In genomic region chr3:36259580-36259979, GRCh38 we compare ENCODE assay signal across 29 cellular contexts.
"Had no signal": no experiment of that assay in that cellular context is flagged by ENCODE, and none has a peak within 500 bp of the region (broad histone marks: within the 10 kb centered on the region; RNA-seq: fewer than 3 reads in every experiment).

No MANE protein-coding gene starts in this region.

- H3K36me3 Mint-ChIP-seq: naive B cell; natural killer cell treated with Interleukin-12 subunit alpha and Interleukin-12 subunit beta and Interleukin-15 and Interleukin-18, amount 100 ng/mL, for 72 hours; stimulated activated effector memory CD8-positive, alpha-beta T cell treated with anti-CD3 and anti-CD28 coated beads, Interleukin-12 subunit alpha, Interleukin-12 subunit beta, amount 100 ng/mL, for 72 hours had no signal

- H3K4me2 ChIP-seq: smooth muscle cell had no signal

- H3K4me3 ChIP-seq: dorsolateral prefrontal cortex, gastrocnemius medialis, lung, mucosa of descending colon, pancreas, right atrium auricular region, smooth muscle cell, stomach, thyroid gland, vagina had no signal

- H3K27ac Mint-ChIP-seq: mesothelial cell of epicardium; naive B cell; natural killer cell treated with Interleukin-12 subunit alpha and Interleukin-12 subunit beta and Interleukin-15 and Interleukin-18, amount 100 ng/mL, for 72 hours; progenitor cell of endocrine pancreas; stimulated activated effector memory CD8-positive, alpha-beta T cell treated with anti-CD3 and anti-CD28 coated beads, Interleukin-12 subunit alpha, Interleukin-12 subunit beta, amount 100 ng/mL, for 72 hours had no signal

- ATAC-seq: gastrocnemius medialis; left colon; mucosa of descending colon; natural killer cell treated with Interleukin-12 subunit alpha and Interleukin-12 subunit beta and Interleukin-15 and Interleukin-18, amount 100 ng/mL, for 72 hours; pancreas; sciatic nerve; stimulated activated effector memory CD8-positive, alpha-beta T cell treated with anti-CD3 and anti-CD28 coated beads, Interleukin-12 subunit alpha, Interleukin-12 subunit beta, amount 100 ng/mL, for 72 hours had no signal

- H3K27ac ChIP-seq: dorsolateral prefrontal cortex, gastrocnemius medialis, neutrophil, pancreas, right atrium auricular region, stomach, thyroid gland, vagina had no signal

- H3K4me1 Mint-ChIP-seq: mesothelial cell of epicardium; naive B cell; neural crest cell; stimulated activated effector memory CD8-positive, alpha-beta T cell treated with anti-CD3 and anti-CD28 coated beads, Interleukin-12 subunit alpha, Interleukin-12 subunit beta, amount 100 ng/mL, for 72 hours had no signal

- H3K9me3 ChIP-seq: gastrocnemius medialis, mucosa of descending colon, neutrophil, pancreas, thyroid gland, vagina had no signal

- H3K4me1 ChIP-seq: gastrocnemius medialis, pancreas, right atrium auricular region, stomach, thyroid gland, vagina had no signal

- H3K4me3 Mint-ChIP-seq: mesothelial cell of epicardium; naive B cell; natural killer cell treated with Interleukin-12 subunit alpha and Interleukin-12 subunit beta and Interleukin-15 and Interleukin-18, amount 100 ng/mL, for 72 hours; neural crest cell; stimulated activated effector memory CD8-positive, alpha-beta T cell treated with anti-CD3 and anti-CD28 coated beads, Interleukin-12 subunit alpha, Interleukin-12 subunit beta, amount 100 ng/mL, for 72 hours had no signal

- H3K27me3 ChIP-seq: dorsolateral prefrontal cortex, gastrocnemius medialis, neutrophil, pancreas, right atrium auricular region, stomach, thyroid gland, vagina had no signal

- H3K27me3 Mint-ChIP-seq: naive B cell; natural killer cell treated with Interleukin-12 subunit alpha and Interleukin-12 subunit beta and Interleukin-15 and Interleukin-18, amount 100 ng/mL, for 72 hours; progenitor cell of endocrine pancreas had no signal

- H3K36me3 ChIP-seq: gastrocnemius medialis, neutrophil, pancreas, right atrium auricular region, stomach, thyroid gland, vagina had no signal

- DNase-seq: dorsolateral prefrontal cortex; effector CD4-positive, alpha-beta T cell; foreskin fibroblast; gastrocnemius medialis; head of caudate nucleus; islet precursor cell; kidney glomerular epithelial cell; left colon; mesenchymal stem cell; mucosa of descending colon; naive B cell; pancreas; stimulated activated CD4-positive, alpha-beta T cell treated with anti-CD3 and anti-CD28 coated beads, Interleukin-2, amount 100 ng/mL, for 24 hours; stimulated activated CD4-positive, alpha-beta T cell treated with anti-CD3 and anti-CD28 coated beads, Interleukin-4, amount 100 ng/mL, for 24 hours; stimulated activated naive CD4-positive, alpha-beta T cell treated with Interleukin-2 at 50 U/mL for 16 hours; stomach; thyroid gland; trophoblast cell had no signal
